2 cellular contexts compared by ENCODE assay signal in the genomic region with DNA sequence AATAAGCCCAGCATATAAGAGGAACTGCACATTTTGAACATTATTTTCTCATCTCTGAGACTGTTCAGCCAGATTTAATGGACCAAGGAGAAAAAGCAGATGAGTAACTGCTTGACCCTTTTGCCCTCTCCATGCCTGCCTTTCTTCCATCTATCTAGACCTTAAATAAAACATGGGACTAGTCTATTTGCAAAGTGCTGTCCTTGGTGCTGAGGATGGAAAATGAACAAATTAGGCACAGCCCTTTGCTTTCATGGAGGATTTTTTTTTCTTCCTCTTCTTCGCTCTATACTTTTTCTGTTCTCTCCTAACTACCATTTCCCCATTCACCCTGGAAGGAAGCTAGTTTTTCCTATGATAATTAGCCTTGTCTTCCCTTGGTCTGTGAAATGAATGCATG.
A peak's percentile ranks its signal among the peaks of the same experiment; 100 is the strongest.
TF ChIP-seq lines count a peak whose summit lies in the region.

No MANE protein-coding gene starts in this region.

TF ChIP-seq in A549, 52 proteins besides CTCF, POLR2A, EP300 and RAD21 (continued from another document):
- TF ChIP-seq, protein P1, sequence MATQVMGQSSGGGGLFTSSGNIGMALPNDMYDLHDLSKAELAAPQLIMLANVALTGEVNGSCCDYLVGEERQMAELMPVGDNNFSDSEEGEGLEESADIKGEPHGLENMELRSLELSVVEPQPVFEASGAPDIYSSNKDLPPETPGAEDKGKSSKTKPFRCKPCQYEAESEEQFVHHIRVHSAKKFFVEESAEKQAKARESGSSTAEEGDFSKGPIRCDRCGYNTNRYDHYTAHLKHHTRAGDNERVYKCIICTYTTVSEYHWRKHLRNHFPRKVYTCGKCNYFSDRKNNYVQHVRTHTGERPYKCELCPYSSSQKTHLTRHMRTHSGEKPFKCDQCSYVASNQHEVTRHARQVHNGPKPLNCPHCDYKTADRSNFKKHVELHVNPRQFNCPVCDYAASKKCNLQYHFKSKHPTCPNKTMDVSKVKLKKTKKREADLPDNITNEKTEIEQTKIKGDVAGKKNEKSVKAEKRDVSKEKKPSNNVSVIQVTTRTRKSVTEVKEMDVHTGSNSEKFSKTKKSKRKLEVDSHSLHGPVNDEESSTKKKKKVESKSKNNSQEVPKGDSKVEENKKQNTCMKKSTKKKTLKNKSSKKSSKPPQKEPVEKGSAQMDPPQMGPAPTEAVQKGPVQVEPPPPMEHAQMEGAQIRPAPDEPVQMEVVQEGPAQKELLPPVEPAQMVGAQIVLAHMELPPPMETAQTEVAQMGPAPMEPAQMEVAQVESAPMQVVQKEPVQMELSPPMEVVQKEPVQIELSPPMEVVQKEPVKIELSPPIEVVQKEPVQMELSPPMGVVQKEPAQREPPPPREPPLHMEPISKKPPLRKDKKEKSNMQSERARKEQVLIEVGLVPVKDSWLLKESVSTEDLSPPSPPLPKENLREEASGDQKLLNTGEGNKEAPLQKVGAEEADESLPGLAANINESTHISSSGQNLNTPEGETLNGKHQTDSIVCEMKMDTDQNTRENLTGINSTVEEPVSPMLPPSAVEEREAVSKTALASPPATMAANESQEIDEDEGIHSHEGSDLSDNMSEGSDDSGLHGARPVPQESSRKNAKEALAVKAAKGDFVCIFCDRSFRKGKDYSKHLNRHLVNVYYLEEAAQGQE (IDR thresholded peaks at IDR 0.05) = peak; percentile 64

TF ChIP-seq in IMR-90, 13 proteins besides CTCF, POLR2A, EP300 and RAD21 (continued from another document):
- TF ChIP-seq FOS (IDR thresholded peaks at IDR 0.05; ENCODE audit: low read depth, low read length) = no peak
- no peak for TF ChIP-seq MAZ (IDR thresholded peaks at IDR 0.05; ENCODE audit: borderline replicate concordance, low read depth, low read length)
- TF ChIP-seq BHLHE40 (IDR thresholded peaks at IDR 0.05; ENCODE audit: low read depth, low read length) = no peak
